In the genomic region with DNA sequence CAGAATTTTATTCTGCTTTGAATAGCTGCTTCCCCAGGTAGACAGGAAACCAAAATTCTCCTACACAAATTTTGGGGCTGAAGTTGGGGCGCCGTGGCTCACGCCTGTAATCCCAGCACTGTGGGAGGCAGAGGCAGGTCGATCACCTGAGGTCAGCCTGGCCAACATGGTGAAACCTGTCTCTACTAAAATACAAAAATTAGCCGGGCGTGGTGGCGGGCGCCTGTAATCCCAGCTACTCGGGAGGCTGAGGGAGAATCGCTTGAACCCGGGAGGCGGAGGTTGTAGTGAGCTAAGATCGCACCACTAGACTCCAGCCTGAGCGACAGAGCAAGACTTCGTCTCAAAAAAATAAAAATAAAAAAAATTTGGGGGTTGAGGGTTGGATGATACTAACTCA, we compare ENCODE assay signal across 8 cellular contexts. TPM values are rescaled to one million over a fixed set of nuclear protein-coding genes. Genes with fewer than 3 reads are reported as not detected.
DNase-seq lines count a peak whose midpoint lies in the region; ATAC-seq and TF ChIP-seq lines count a peak whose summit lies in the region.
"Not testable (repeated sequence)": the region's sequence is repeated elsewhere in the genome, so short reads cannot be mapped to it uniquely, and the experiment has no call there.
"Had no signal": no experiment of that assay in that cellular context is flagged by ENCODE, and none has a peak within 500 bp of the region (broad histone marks: within the 10 kb centered on the region; RNA-seq: fewer than 3 reads in every experiment).

No MANE protein-coding gene starts in this region.

- peaks cover 18% of the 10 kb centered on the region for H3K27me3 Mint-ChIP-seq in GM23338 (ENCODE audit: insufficient read depth, low read depth, poor library complexity)
- not testable (repeated sequence) for H3K27me3 Mint-ChIP-seq in activated naive CD4-positive, alpha-beta T cell treated with anti-CD3 and anti-CD28 coated beads for 36 hours (ENCODE audit: low read depth); dendritic cell treated with granulocyte-macrophage colony-stimulating factor and Interleukin-4, amounts not matched to agents 40 ng/mL and 50 ng/mL, for 4 days; naive B cell

- H2AFZ ChIP-seq in GM23338, result not testable (repeated sequence)

- H3K79me2 ChIP-seq in GM23338 (replicated peaks; ENCODE audit: insufficient read depth), result peaks cover 38% of the 10 kb centered on the region

- H3K9me3 ChIP-seq in right atrium auricular region, result not testable (repeated sequence)

- not testable (repeated sequence) for ATAC-seq in GM23338; naive B cell (ENCODE audit: low read depth in 2 of 2)

- peaks cover 26% of the 10 kb centered on the region for H3K36me3 Mint-ChIP-seq in GM23338 (ENCODE audit: low read depth)
- peaks cover 18% of the 10 kb centered on the region for H3K36me3 Mint-ChIP-seq in activated naive CD4-positive, alpha-beta T cell treated with anti-CD3 and anti-CD28 coated beads for 36 hours (ENCODE audit: low read depth)
- peaks cover 43% of the 10 kb centered on the region for H3K36me3 Mint-ChIP-seq in dendritic cell treated with granulocyte-macrophage colony-stimulating factor and Interleukin-4, amounts not matched to agents 40 ng/mL and 50 ng/mL, for 4 days (ENCODE audit: low read depth)
- H3K36me3 Mint-ChIP-seq in naive B cell, result not testable (repeated sequence)

- peak overlapping the region; percentile 96 for H3K27ac ChIP-seq in GM23338 (ENCODE audit: low read depth)
- peak overlapping the region; percentile 88 for H3K27ac ChIP-seq in RWPE1
- H3K27ac ChIP-seq in right atrium auricular region, result peak overlapping the region; percentile 93 to 97
- peak overlapping the region; percentile 60 to 100 (median 94) for H3K27ac ChIP-seq in skin epidermis

- not testable (repeated sequence) for H3K9me2 ChIP-seq in GM23338 (ENCODE audit: insufficient read depth)

- intact Hi-C loops in activated naive CD4-positive, alpha-beta T cell treated with anti-CD3 and anti-CD28 coated beads for 36 hours (cut with micrococcal nuclease), result loop anchor here (5.0 kb wide), 1 partner anchor 375 kb away; a partner anchor contains a TSS
- intact Hi-C loops in dendritic cell treated with granulocyte-macrophage colony-stimulating factor and Interleukin-4, amounts not matched to agents 40 ng/mL and 50 ng/mL, for 4 days (cut with micrococcal nuclease), result not testable (repeated sequence)

- peak overlapping the region; percentile 100; the same call in 1 of the 2 replicates for H3K27ac Mint-ChIP-seq in GM23338
- H3K27ac Mint-ChIP-seq in activated naive CD4-positive, alpha-beta T cell treated with anti-CD3 and anti-CD28 coated beads for 36 hours, result peak overlapping the region; percentile 97
- H3K27ac Mint-ChIP-seq in dendritic cell treated with granulocyte-macrophage colony-stimulating factor and Interleukin-4, amounts not matched to agents 40 ng/mL and 50 ng/mL, for 4 days, result peak overlapping the region; percentile 99
- H3K27ac Mint-ChIP-seq in naive B cell, result peak overlapping the region in 2 of 6 donors; percentile 95 to 96

- H3K9me3 Mint-ChIP-seq in GM23338; activated naive CD4-positive, alpha-beta T cell treated with anti-CD3 and anti-CD28 coated beads for 36 hours; dendritic cell treated with granulocyte-macrophage colony-stimulating factor and Interleukin-4, amounts not matched to agents 40 ng/mL and 50 ng/mL, for 4 days; naive B cell: not testable (repeated sequence)

- peaks cover 24% of the 10 kb centered on the region for H4K20me1 ChIP-seq in GM23338 (replicated peaks; ENCODE audit: insufficient read depth)

- POLR2A ChIA-PET in RWPE1 (lab: Yijun Ruan, JAX; ENCODE audit: low non-redundant PET), result interaction anchor here (1.0 kb wide), 1 partner anchor 19 kb away, joined by 4 read pairs; no protein-coding TSS in a partner anchor

- CTCF ChIA-PET in RWPE1 (lab: Yijun Ruan, JAX), result interaction anchor here (1.2 kb wide), 1 partner anchor 20 kb away, joined by 4 read pairs; no protein-coding TSS in a partner anchor
- CTCF ChIA-PET in activated naive CD4-positive, alpha-beta T cell treated with anti-CD3 and anti-CD28 coated beads for 36 hours (lab: Charles Lee), result interaction anchor here (0.9 to 1.8 kb wide), 6 partner anchors 10 to 100 kb away, joined by 3 to 9 read pairs (median 4); a partner anchor contains a TSS

- peak overlapping the region; percentile 84 for H3K4me2 ChIP-seq in GM23338

- peaks cover 13% of the 10 kb centered on the region for H3K4me1 Mint-ChIP-seq in GM23338
- peaks cover 32% of the 10 kb centered on the region for H3K4me1 Mint-ChIP-seq in activated naive CD4-positive, alpha-beta T cell treated with anti-CD3 and anti-CD28 coated beads for 36 hours (ENCODE audit: low read depth)
- H3K4me1 Mint-ChIP-seq in dendritic cell treated with granulocyte-macrophage colony-stimulating factor and Interleukin-4, amounts not matched to agents 40 ng/mL and 50 ng/mL, for 4 days (ENCODE audit: low read depth), result peaks cover 40% of the 10 kb centered on the region
- peaks cover 24 to 38% (median 31%) of the 10 kb centered on the region in 3 donors for H3K4me1 Mint-ChIP-seq in naive B cell

- H3K4me1 ChIP-seq in GM23338 (ENCODE audit: insufficient read depth), result peaks cover 15% of the 10 kb centered on the region
- H3K4me1 ChIP-seq in right atrium auricular region, result peaks cover 0 to 35% of the 10 kb centered on the region in 2 donors

- not testable (repeated sequence) for TF ChIP-seq CTCF in GM23338 (conservative IDR thresholded peaks at IDR 0.05; ENCODE audit: low read depth in 2 of 2); RWPE1 (conservative IDR thresholded peaks at IDR 0.05; ENCODE audit: low read depth); right atrium auricular region (IDR thresholded peaks at IDR 0.05)

- H3K4me3 Mint-ChIP-seq in GM23338 (peak overlapping the region; percentile 99), naive B cell (peak overlapping the region in 7 of 8 donors; percentile 90 to 98 (median 97))
- H3K4me3 Mint-ChIP-seq in activated naive CD4-positive, alpha-beta T cell treated with anti-CD3 and anti-CD28 coated beads for 36 hours, result peak overlapping the region; percentile 95
- H3K4me3 Mint-ChIP-seq in dendritic cell treated with granulocyte-macrophage colony-stimulating factor and Interleukin-4, amounts not matched to agents 40 ng/mL and 50 ng/mL, for 4 days, result peak overlapping the region; percentile 13

- not testable (repeated sequence) for H3K27me3 ChIP-seq in GM23338 (ENCODE audit: insufficient read depth); right atrium auricular region

- not testable (repeated sequence) for DNase-seq in GM23338 (ENCODE audit: low spot score); RWPE1 (ENCODE audit: low spot score); activated naive CD4-positive, alpha-beta T cell treated with anti-CD3 and anti-CD28 coated beads for 36 hours; right atrium auricular region (ENCODE audit: low spot score); naive B cell

- H3F3A ChIP-seq in GM23338 (replicated peaks; ENCODE audit: low read depth), result not testable (repeated sequence)

- H3K36me3 ChIP-seq in GM23338 (ENCODE audit: insufficient read depth); right atrium auricular region: not testable (repeated sequence)

- H3K4me3 ChIP-seq in GM23338, result peak overlapping the region; percentile 75
- peak overlapping the region; percentile 54 to 99 for H3K4me3 ChIP-seq in right atrium auricular region
- H3K4me3 ChIP-seq in skin epidermis, result peak overlapping the region; percentile 77 to 100 (median 97)

RNA-seq across cellular contexts. Expression of a gene that starts 1.2 kb away (rescaled TPM):
- 440 and 530 TPM in 2 replicates for total RNA-seq in GM23338 (2014; rRNA removed; shearing (Covaris generic))
- 163 and 177 TPM in 2 replicates for polyA plus RNA-seq in GM23338 (2016; fragmentation: Nextera tagmentation; extraction: Ambion mirVana)
- 100 to 1,000 TPM; 398 to 455 TPM for total RNA-seq in activated naive CD4-positive, alpha-beta T cell treated with anti-CD3 and anti-CD28 coated beads for 36 hours
- 100 to 1,000 TPM; 288 to 297 TPM for total RNA-seq in right atrium auricular region
- 100 to 1,000 TPM; 170 to 216 (median 197) TPM for polyA plus RNA-seq in naive B cell (ENCODE audit: low read depth in 6 of 6)

RNA-seq across cellular contexts. Expression of a gene that starts 16.7 kb away (rescaled TPM):
- 0.52 and 2.3 TPM in 2 replicates for total RNA-seq in GM23338 (2014; rRNA removed; shearing (Covaris generic))
- 0.37 and 0.38 TPM in 2 replicates for polyA plus RNA-seq in GM23338 (2016; fragmentation: Nextera tagmentation; extraction: Ambion mirVana)
- not detected for total RNA-seq in activated naive CD4-positive, alpha-beta T cell treated with anti-CD3 and anti-CD28 coated beads for 36 hours
- not detected for total RNA-seq in right atrium auricular region
- under 1 TPM in 1 of 6 donors, not detected in 5; 0.39 TPM for polyA plus RNA-seq in naive B cell (ENCODE audit: low read depth in 6 of 6)
- total RNA-seq: glomerular endothelial cell had no signal

RNA-seq across cellular contexts. Expression of a gene that starts 35.1 kb away (rescaled TPM):
- total RNA-seq in GM23338 (2014; rRNA removed; shearing (Covaris generic)), result 43.8 and 43.9 TPM in 2 replicates
- polyA plus RNA-seq in GM23338 (2016; fragmentation: Nextera tagmentation; extraction: Ambion mirVana) (9.6 and 9.8 TPM in 2 replicates), naive B cell (ENCODE audit: low read depth in 6 of 6) (1 to 10 TPM; 2.0 to 9.5 (median 3.4) TPM)
- 10 to 100 TPM; 20.7 TPM for total RNA-seq in activated naive CD4-positive, alpha-beta T cell treated with anti-CD3 and anti-CD28 coated beads for 36 hours
- 10 to 100 TPM; 10.8 to 16.6 TPM for total RNA-seq in right atrium auricular region

Comparison
In these comparisons a context has a peak if more than half of its experiments do, and no peak if none do; other contexts are left out.
1. H3K4me3 Mint-ChIP-seq: peak in every context shown above with its lines; median percentile 99 in GM23338; 97 in naive B cell; 95 in activated naive CD4-positive, alpha-beta T cell treated with anti-CD3 and anti-CD28 coated beads for 36 hours; 13 in dendritic cell treated with granulocyte-macrophage colony-stimulating factor and Interleukin-4, amounts not matched to agents 40 ng/mL and 50 ng/mL, for 4 days.